In genomic region chr13:36374063-36374462, GRCh38 we compare ENCODE assay signal across 23 cellular contexts. TPM values are rescaled to one million over a fixed set of nuclear protein-coding genes. Genes with fewer than 3 reads are reported as not detected.
"Had no signal": no experiment of that assay in that cellular context is flagged by ENCODE, and none has a peak within 500 bp of the region (broad histone marks: within the 10 kb centered on the region; RNA-seq: fewer than 3 reads in every experiment).

No MANE protein-coding gene starts in this region.

- DNase-seq: Kasumi-1, MM.1S, NCI-H1092 treated with DMSO at 0.1 percent for 48 hours, NCI-H1436, NCI-H1694 treated with DMSO at 0.1 percent for 48 hours, NCI-H1930, NCI-H2081, NCI-H2107, NCI-H2227 treated with DMSO at 0.1 percent for 48 hours, NCI-H524, NCI-H526 treated with DMSO at 0.1 percent for 48 hours, NCI-H748 treated with DMSO at 0.1 percent for 48 hours, Right ventricle myocardium superior, RPMI8226, SIG-M5, SK-N-SH, SW 1271, T-cell had no signal

- H3K9me3 ChIP-seq: SJSA1, SK-N-SH had no signal

- H3K4me2 ChIP-seq: KMS-11, SK-N-SH had no signal

- H3K27ac ChIP-seq: KMS-11, SJSA1 had no signal

- H3K9ac ChIP-seq: KMS-11, SK-N-SH had no signal

- H3K27me3 ChIP-seq: SJSA1 had no signal

- H3K4me1 ChIP-seq: SJSA1 had no signal

- ATAC-seq: K562, T-cell had no signal

- H3K36me3 ChIP-seq: SJSA1 had no signal

- H3K4me3 ChIP-seq: K562, SJSA1 had no signal

- FAIRE-seq: K562, RCC 7860 had no signal

RNA-seq across cellular contexts. Expression of gene CCNA1, which starts 58.2 kb away (rescaled TPM):
- total RNA-seq: K562, Right ventricle myocardium superior, T-cell had no signal
- polyA plus RNA-seq: IgD-negative memory B cell had no signal
